32 cellular contexts compared by ENCODE assay signal in genomic region chr5:116544542-116545241, GRCh38. TPM values are rescaled to one million over a fixed set of nuclear protein-coding genes. Genes with fewer than 3 reads are reported as not detected.
DNase-seq lines count a peak whose midpoint lies in the region; ATAC-seq and TF ChIP-seq lines count a peak whose summit lies in the region.
"Had no signal": no experiment of that assay in that cellular context is flagged by ENCODE, and none has a peak within 500 bp of the region (broad histone marks: within the 10 kb centered on the region; RNA-seq: fewer than 3 reads in every experiment).

No MANE protein-coding gene starts in this region.

- H3K9me3 Mint-ChIP-seq in progenitor cell of endocrine pancreas (ENCODE audit: low read depth) = peaks cover 8% of the 10 kb centered on the region

- DNase-seq in ELF-1 (ENCODE audit: low read depth, low spot score) (peak; percentile 63), adrenal gland (peak in 1 of 7 donors; percentile 55), islet precursor cell (peak; percentile 93), progenitor cell of endocrine pancreas (ENCODE audit: low spot score, unreplicated experiment) (no peak), T-helper 1 cell (no peak), breast epithelium (ENCODE audit: low spot score in 2 of 2) (no peak), prostate gland (ENCODE audit: low spot score) (no peak)
- DNase-seq: ACHN; activated CD4-positive, alpha-beta T cell treated with anti-CD3 and anti-CD28 coated beads, Interleukin-2, amount 50 U/mL, for 1 hour; activated naive CD4-positive, alpha-beta T cell treated with anti-CD3 and anti-CD28 coated beads for 36 hours; BE2C; DND-41; effector memory CD8-positive, alpha-beta T cell; foreskin fibroblast; GM23248; heart right ventricle; mesenchymal stem cell; naive B cell; NCI-H1105; NCI-H187 treated with DMSO at 0.1 percent for 48 hours; NCI-H524; NK-92 treated with Interleukin-12 subunit alpha and Interleukin-12 subunit beta, amount 100 ng/mL, for 24 hours; occipital lobe; PC-9; retina; SHP77 treated with DMSO at 0.1 percent for 48 hours; T1000 had no signal

- H3K9me3 ChIP-seq in adrenal gland (replicated peaks in 1 of 3) (no peaks in the 10 kb centered on the region), breast epithelium (peaks cover 15 to 18% of the 10 kb centered on the region in 2 donors), prostate gland (no peaks in the 10 kb centered on the region)

- no peak for TF ChIP-seq POLR2A in adrenal gland (IDR thresholded peaks at IDR 0.05)
- no peak for TF ChIP-seq POLR2A in breast epithelium (IDR thresholded peaks at IDR 0.05)
- no peak for TF ChIP-seq POLR2A in prostate gland (IDR thresholded peaks at IDR 0.05)

- H3K36me3 Mint-ChIP-seq in progenitor cell of endocrine pancreas (ENCODE audit: insufficient read depth) = peaks cover 17% of the 10 kb centered on the region

- H3K4me3 ChIP-seq in adrenal gland = no peak overlapping the region
- no peak overlapping the region for H3K4me3 ChIP-seq in breast epithelium
- no peak overlapping the region for H3K4me3 ChIP-seq in prostate gland
- H3K4me3 ChIP-seq: coronary artery, GM23248, heart right ventricle, K562, PC-9, skin epidermis, tibial nerve had no signal

- no peaks in the 10 kb centered on the region for H3K36me3 ChIP-seq in adrenal gland (replicated peaks in 1 of 2)
- no peaks in the 10 kb centered on the region for H3K36me3 ChIP-seq in breast epithelium
- H3K36me3 ChIP-seq in prostate gland = no peaks in the 10 kb centered on the region
- H3K36me3 ChIP-seq: BE2C, heart right ventricle, tibial nerve had no signal

- H3K27me3 ChIP-seq in adrenal gland (no peaks in the 10 kb centered on the region), breast epithelium (no peaks in the 10 kb centered on the region), prostate gland (replicated peaks; ENCODE audit: insufficient read depth) (no peaks in the 10 kb centered on the region)
- H3K27me3 ChIP-seq: BE2C, heart right ventricle, tibial nerve had no signal

- WGBS in adrenal gland, 4 donors = 97 to 100% (median 97%) methylated on average over 3 of the region's 3 CpGs
- WGBS in prostate gland = 99% methylated on average over 3 of the region's 3 CpGs

- H3K4me1 ChIP-seq in adrenal gland (replicated peaks in 1 of 2) (peaks cover 14 to 63% of the 10 kb centered on the region in 2 donors), breast epithelium (no peaks in the 10 kb centered on the region), prostate gland (replicated peaks) (no peaks in the 10 kb centered on the region)
- H3K4me1 ChIP-seq: tibial nerve had no signal

- peak overlapping the region; percentile 90 for H3K27ac Mint-ChIP-seq in progenitor cell of endocrine pancreas
- H3K27ac Mint-ChIP-seq: activated naive CD4-positive, alpha-beta T cell treated with anti-CD3 and anti-CD28 coated beads for 36 hours; effector memory CD8-positive, alpha-beta T cell had no signal

- H3K27ac ChIP-seq in adrenal gland = peak overlapping the region in 3 of 5 donors; percentile 79 to 96 (median 87)
- H3K27ac ChIP-seq in breast epithelium = no peak overlapping the region
- H3K27ac ChIP-seq in prostate gland = no peak overlapping the region
- H3K27ac ChIP-seq: coronary artery, GM23248, heart right ventricle, PC-9, skin epidermis had no signal

- no peak for TF ChIP-seq CTCF in adrenal gland (IDR thresholded peaks at IDR 0.05)
- no peak for TF ChIP-seq CTCF in progenitor cell of endocrine pancreas (IDR thresholded peaks at IDR 0.05; ENCODE audit: unreplicated experiment)
- no peak for TF ChIP-seq CTCF in breast epithelium (IDR thresholded peaks at IDR 0.05)
- no peak for TF ChIP-seq CTCF in prostate gland (IDR thresholded peaks at IDR 0.05)

- intact Hi-C loops in adrenal gland (cut with DNase I) (no loop called here), breast epithelium (cut with DNase I; ENCODE audit: low total_unique reads) (no loop called here), prostate gland (cut with DNase I) (no loop called here)

- no peak for ATAC-seq in HG02840 (IDR thresholded peaks at IDR 0.05; ENCODE audit: low FRiP score, unreplicated experiment)
- ATAC-seq: effector memory CD8-positive, alpha-beta T cell; heart right ventricle; K562 had no signal

- H3K4me3 Mint-ChIP-seq in progenitor cell of endocrine pancreas (ENCODE audit: low read depth) = peak overlapping the region; percentile 25
- H3K4me3 Mint-ChIP-seq: activated naive CD4-positive, alpha-beta T cell treated with anti-CD3 and anti-CD28 coated beads for 36 hours; effector memory CD8-positive, alpha-beta T cell; naive B cell had no signal

- no peaks in the 10 kb centered on the region for H3K27me3 Mint-ChIP-seq in progenitor cell of endocrine pancreas
- H3K27me3 Mint-ChIP-seq: naive B cell had no signal

- H3K4me1 Mint-ChIP-seq in progenitor cell of endocrine pancreas (ENCODE audit: low read depth) = peaks cover 60% of the 10 kb centered on the region
- H3K4me1 Mint-ChIP-seq: naive B cell had no signal

RNA-seq across cellular contexts. Expression of gene SEMA6A, which starts 29.9 kb away (rescaled TPM):
- 100 to 1,000 TPM; 108 to 182 (median 141) TPM for total RNA-seq in adrenal gland
- 100 to 1,000 TPM in 1 of 3 donors, 10 to 100 TPM in 2; 55.1 to 112 (median 91.2) TPM for polyA plus RNA-seq in adrenal gland
- 89.9 and 105 TPM in 2 replicates for total RNA-seq in progenitor cell of endocrine pancreas
- total RNA-seq in breast epithelium = 10 to 100 TPM; 33.9 to 40.3 (median 35.6) TPM
- 10 to 100 TPM; 12.8 to 57.1 TPM for total RNA-seq in prostate gland
- total RNA-seq: PC-9 had no signal

Comparison
In these comparisons a context has a peak if more than half of its experiments do, and no peak if none do; other contexts are left out.
1. DNase-seq: peak in ELF-1 (single experiment) and islet precursor cell (single experiment); none in progenitor cell of endocrine pancreas (single experiment), T-helper 1 cell (0 of 5), breast epithelium (0 of 2) and prostate gland (single experiment).
2. H3K27ac ChIP-seq: peak in adrenal gland (3 of 5); none in breast epithelium (0 of 2) and prostate gland (0 of 2).